In genomic region chr5:171667341-171668096, GRCh38 we compare ENCODE assay signal across 9 cellular contexts.
DNase-seq lines count a peak whose midpoint lies in the region; ATAC-seq and TF ChIP-seq lines count a peak whose summit lies in the region.
"Had no signal": no experiment of that assay in that cellular context is flagged by ENCODE, and none has a peak within 500 bp of the region (broad histone marks: within the 10 kb centered on the region; RNA-seq: fewer than 3 reads in every experiment).

No MANE protein-coding gene starts in this region.

- no peaks in the 10 kb centered on the region for H3K36me3 Mint-ChIP-seq in endodermal cell (ENCODE audit: low read depth)
- H3K36me3 Mint-ChIP-seq: T-cell had no signal

- whole genome bisulfite sequencing in endodermal cell (ENCODE audit: insufficient coverage in 1 of 2, insufficient read length in 1 of 2), 2 experiments, result 74 to 77% methylated on average over 14 to 30 of the region's 30 CpGs
- WGBS in upper lobe of left lung, 2 donors, result 67 to 74% methylated on average over 29 to 30 of the region's 30 CpGs

- TF ChIP-seq EP300 in Ishikawa (IDR thresholded peaks at IDR 0.05; ENCODE audit: borderline replicate concordance), result peak; percentile 77
- TF ChIP-seq EP300 in upper lobe of left lung (IDR thresholded peaks at IDR 0.05), result no peak

- H3K4me3 ChIP-seq in endodermal cell (ENCODE audit: low read length) (no peak overlapping the region), left lung (no peak overlapping the region), upper lobe of left lung (no peak overlapping the region)

- H3K4me3 Mint-ChIP-seq in endodermal cell, result no peak overlapping the region
- H3K4me3 Mint-ChIP-seq: T-cell had no signal

- no peaks in the 10 kb centered on the region for H3K9me3 Mint-ChIP-seq in endodermal cell
- H3K9me3 Mint-ChIP-seq: T-cell had no signal

- peak overlapping the region; percentile 87 for H3K27ac Mint-ChIP-seq in endodermal cell
- H3K27ac Mint-ChIP-seq: T-cell had no signal

- intact Hi-C loops in left lung (cut with DNase I), result no loop called here

- H3K4me1 ChIP-seq in endodermal cell (ENCODE audit: control insufficient read depth, insufficient read depth, low read length) (no peaks in the 10 kb centered on the region), left lung (no peaks in the 10 kb centered on the region), upper lobe of left lung (peaks cover 0 to 6% (median 2%) of the 10 kb centered on the region in 4 donors)

- TF ChIP-seq CTCF in endodermal cell (conservative IDR thresholded peaks at IDR 0.05), result no peak
- no peak for TF ChIP-seq CTCF in left lung (IDR thresholded peaks at IDR 0.05)
- peak in 1 of 6 experiments; percentile 33 for TF ChIP-seq CTCF in upper lobe of left lung (IDR thresholded peaks at IDR 0.05)

- peak; percentile 85 for ATAC-seq in left lung
- peak; percentile 74 to 91 for ATAC-seq in upper lobe of left lung (ENCODE audit: low FRiP score in 2 of 2)
- ATAC-seq in GM19324 (IDR thresholded peaks at IDR 0.05; ENCODE audit: low FRiP score, unreplicated experiment), result no peak
- ATAC-seq: T-cell had no signal

- H3K9ac ChIP-seq in endodermal cell (ENCODE audit: extremely low read depth, low read length, poor library complexity, severe bottlenecking), result no peak overlapping the region

- H3K27me3 ChIP-seq in endodermal cell (ENCODE audit: control insufficient read depth, insufficient read depth, low read length, poor library complexity, severe bottlenecking) (no peaks in the 10 kb centered on the region), left lung (peaks cover 0 to 8% of the 10 kb centered on the region in 2 donors), upper lobe of left lung (no peaks in the 10 kb centered on the region)

- H3K27ac ChIP-seq in endodermal cell (ENCODE audit: low read depth, low read length), result no peak overlapping the region
- peak overlapping the region in 1 of 2 donors; percentile 19 for H3K27ac ChIP-seq in left lung
- H3K27ac ChIP-seq in upper lobe of left lung, result no peak overlapping the region

- no peaks in the 10 kb centered on the region for H3K27me3 Mint-ChIP-seq in endodermal cell (ENCODE audit: insufficient read depth)

- H3K4me1 Mint-ChIP-seq in endodermal cell, result peaks cover 15% of the 10 kb centered on the region
- H3K4me1 Mint-ChIP-seq: T-cell had no signal

- H3K9me3 ChIP-seq in endodermal cell (ENCODE audit: control insufficient read depth, low read length), result no peaks in the 10 kb centered on the region
- H3K9me3 ChIP-seq in left lung, result no peaks in the 10 kb centered on the region
- H3K9me3 ChIP-seq in upper lobe of left lung, result no peaks in the 10 kb centered on the region

- TF ChIP-seq RAD21 in Ishikawa (IDR thresholded peaks at IDR 0.05; ENCODE audit: low read depth), result peak; percentile 37; the same call in 1 of the 2 replicates

- peak; percentile 94 for DNase-seq in endodermal cell
- peak in 1 of 2 donors; percentile 54 for DNase-seq in left lung
- DNase-seq in upper lobe of left lung, result peak in 1 of 2 donors; percentile 86
- DNase-seq in stimulated activated CD4-positive, alpha-beta T cell treated with anti-CD3 and anti-CD28 coated beads, Interleukin-4, amount 100 ng/mL, for 4 hours, result no peak
- DNase-seq in stimulated activated naive CD4-positive, alpha-beta T cell treated with Interleukin-2 at 50 U/mL for 16 hours (lab: John Stamatoyannopoulos, UW), result no peak
- DNase-seq: NCI-H2227 treated with DMSO at 0.1 percent for 48 hours, T-cell had no signal

- no peaks in the 10 kb centered on the region for H3K36me3 ChIP-seq in endodermal cell (ENCODE audit: control insufficient read depth, insufficient read depth, low read length)
- H3K36me3 ChIP-seq in left lung, result no peaks in the 10 kb centered on the region
- no peaks in the 10 kb centered on the region for H3K36me3 ChIP-seq in upper lobe of left lung

- no peak for TF ChIP-seq POLR2A in upper lobe of left lung (IDR thresholded peaks at IDR 0.05)

TF ChIP-seq in Ishikawa, 13 proteins besides CTCF, POLR2A, EP300 and RAD21:
- TF ChIP-seq TCF12 (IDR thresholded peaks at IDR 0.05; ENCODE audit: low read depth) (peak; percentile 85), YY1 (IDR thresholded peaks at IDR 0.05; ENCODE audit: low read depth) (0 out of 2 replicates have a peak, but pooled peaks have one; percentile 29), CEBPB (IDR thresholded peaks at IDR 0.05) (no peak), CREB1 (IDR thresholded peaks at IDR 0.05; ENCODE audit: low read depth) (no peak), USF1 (IDR thresholded peaks at IDR 0.05) (no peak), FOXM1 (IDR thresholded peaks at IDR 0.05; ENCODE audit: borderline replicate concordance, low read depth) (peak; percentile 46; the same call in 1 of the 2 replicates), TAF1 (IDR thresholded peaks at IDR 0.05; ENCODE audit: low read depth) (no peak), REST (IDR thresholded peaks at IDR 0.05; ENCODE audit: low read depth) (no peak), TEAD4 (IDR thresholded peaks at IDR 0.05) (peak; percentile 98), ZBTB7A (IDR thresholded peaks at IDR 0.05; ENCODE audit: low read depth) (peak; percentile 69), MAX (IDR thresholded peaks at IDR 0.05) (peak; percentile 49; the same call in 1 of the 2 replicates), EGR1 (IDR thresholded peaks at IDR 0.05) (no peak), NFIC (IDR thresholded peaks at IDR 0.05) (peak; percentile 86)
